Comparison of ENCODE assay signal across 13 cellular contexts in the genomic region with DNA sequence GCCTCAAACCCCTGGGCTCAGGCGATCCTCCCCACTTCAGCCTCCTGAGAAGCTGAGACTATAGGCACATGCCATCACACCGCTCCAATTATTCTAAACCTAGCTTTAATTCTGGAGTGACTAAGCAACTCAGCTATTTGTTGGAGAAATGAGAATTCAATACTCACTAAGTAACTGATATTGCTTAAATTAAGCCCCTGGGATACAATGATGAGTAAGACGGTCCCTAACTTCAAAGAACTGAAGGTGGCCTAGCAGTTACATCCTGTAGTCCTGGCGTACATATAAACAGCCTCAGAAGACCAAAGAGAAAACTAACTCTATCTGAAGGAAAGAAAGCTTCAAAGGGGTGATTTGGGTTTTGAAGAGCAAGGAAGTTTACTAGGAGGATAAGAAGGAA. TPM values are rescaled to one million over a fixed set of nuclear protein-coding genes. Genes with fewer than 3 reads are reported as not detected.
DNase-seq lines count a peak whose midpoint lies in the region; ATAC-seq, FAIRE-seq and TF ChIP-seq lines count a peak whose summit lies in the region.
"Had no signal": no experiment of that assay in that cellular context is flagged by ENCODE, and none has a peak within 500 bp of the region (broad histone marks: within the 10 kb centered on the region; RNA-seq: fewer than 3 reads in every experiment).

No MANE protein-coding gene starts in this region.

- H3K9me3 ChIP-seq in KOPT-K1 (ENCODE audit: insufficient read depth, low read length, poor library complexity, severe bottlenecking): peaks cover 6% of the 10 kb centered on the region
- H3K9me3 ChIP-seq in GM12878 (replicated peaks; ENCODE audit: control insufficient read depth, insufficient read depth, low read length): no peaks in the 10 kb centered on the region; the same call in 2 of the 3 replicates

- H3K4me1 ChIP-seq in GM12878 (ENCODE audit: control insufficient read depth, insufficient read depth, low read length): peaks cover 57% of the 10 kb centered on the region

- TF ChIP-seq RAD21 in GM12878 (IDR thresholded peaks at IDR 0.05; ENCODE audit: insufficient read depth, low read depth, low read length): no peak

- H3K36me3 ChIP-seq in KOPT-K1 (ENCODE audit: insufficient read depth, low read length) (peaks cover 44% of the 10 kb centered on the region), GM12878 (ENCODE audit: control insufficient read depth in 2 of 2, insufficient read depth in 2 of 2, low read length in 1 of 2) (peaks cover 1 to 14% of the 10 kb centered on the region in 2 experiments)

- BruUV-seq in GM12878 (replicated peaks; lab: Mats Ljungman, UMichigan): no TSS peak

- TF ChIP-seq CTCF in GM12878 (IDR thresholded peaks at IDR 0.05 in 2 of 3, conservative IDR thresholded peaks at IDR 0.05 in 1 of 3; ENCODE audit: control insufficient read depth in 2 of 3, extremely low read depth in 1 of 3, insufficient read depth in 1 of 3, low read depth in 3 of 3, low read length in 3 of 3): no peak
- no peak for TF ChIP-seq CTCF in osteocyte (IDR thresholded peaks at IDR 0.05)

- no peaks in the 10 kb centered on the region for H3K27me3 ChIP-seq in GM12878 (replicated peaks in 1 of 2; ENCODE audit: control insufficient read depth in 2 of 2, insufficient read depth in 2 of 2, low read length in 1 of 2)

- H3K27ac ChIP-seq in KOPT-K1 (ENCODE audit: low read depth, low read length, poor library complexity, severe bottlenecking) (peak overlapping the region; percentile 53), GM12878 (ENCODE audit: control insufficient read depth, insufficient read depth) (peak overlapping the region; percentile 98)
- H3K27ac ChIP-seq: 22Rv1, VCaP had no signal

- peak; percentile 27 for FAIRE-seq in GM12878 (lab: Jason Lieb, UNC)
- FAIRE-seq: endothelial cell of umbilical vein had no signal

- POLR2A ChIA-PET in GM12878 (lab: Charles Lee): interaction anchor here (0.7 to 5.0 kb wide), 4 partner anchors 8 to 45 kb away, joined by 3 to 71 read pairs (median 24); no protein-coding TSS in a partner anchor

- peaks cover 89% of the 10 kb centered on the region for H3K79me2 ChIP-seq in GM12878 (ENCODE audit: control insufficient read depth, insufficient read depth, low read length)

- no peaks in the 10 kb centered on the region for H4K20me1 ChIP-seq in GM12878 (ENCODE audit: control insufficient read depth, insufficient read depth)

- RAD21 ChIA-PET in GM12878 (lab: Charles Lee; ENCODE audit: unreplicated experiment): interaction anchor here (0.6 to 11.0 kb wide), 7 partner anchors 10 to 781 kb away, joined by 3 to 192 read pairs (median 4); a partner anchor contains a TSS

- 18% methylated on average over 4 of the region's 4 CpGs for WGBS in GM12878 (ENCODE audit: insufficient coverage, insufficient replicate concordance, low lambda C conversion rate, missing lambda C conversion rate)

- peak overlapping the region; percentile 75 for H3K4me2 ChIP-seq in GM12878 (ENCODE audit: control insufficient read depth, insufficient read depth)

- H3K4me1 Mint-ChIP-seq in osteocyte (ENCODE audit: unreplicated experiment): peaks cover 67% of the 10 kb centered on the region

- H3K9ac ChIP-seq in GM12878 (ENCODE audit: control insufficient read depth, insufficient read depth, low read length): peak overlapping the region; percentile 74

- intact Hi-C loops in GM12878 (cut with micrococcal nuclease; ENCODE audit: unreplicated experiment): loop anchor here (5.0 kb wide), 1 partner anchor 44 kb away; no protein-coding TSS in a partner anchor

- peaks cover 2% of the 10 kb centered on the region for H3K36me3 Mint-ChIP-seq in osteocyte (ENCODE audit: unreplicated experiment)

- no peak for DNase-seq in activated CD4-positive, CD25-positive, alpha-beta regulatory T cell (lab: John Stamatoyannopoulos, UW)
- DNase-seq in GM12878 (ENCODE audit: low read depth, low spot score): no peak
- no peak for DNase-seq in osteocyte (ENCODE audit: extremely low spot score, unreplicated experiment)
- DNase-seq in NCI-H526 (lab: John Stamatoyannopoulos, UW): no peak
- no peak for DNase-seq in NOMO-1 treated with dmso at 0.1 percent for 144 hours (lab: John Stamatoyannopoulos, UW; ENCODE audit: unreplicated experiment)
- DNase-seq in NCI-H1092 (lab: John Stamatoyannopoulos, UW): no peak
- DNase-seq: amniotic stem cell, NCI-H345 had no signal

- H3K4me3 Mint-ChIP-seq in osteocyte (ENCODE audit: unreplicated experiment): no peak overlapping the region

- peak in 1 of 2 experiments; percentile 8; a peak in 2 of 4 replicates for TF ChIP-seq EP300 in GM12878 (IDR thresholded peaks at IDR 0.05; ENCODE audit: borderline replicate concordance in 1 of 2, control insufficient read depth in 1 of 2, low read depth in 2 of 2, low read length in 2 of 2)

- H3K27me3 Mint-ChIP-seq in osteocyte (ENCODE audit: unreplicated experiment): no peaks in the 10 kb centered on the region

- peak overlapping the region; percentile 21 for H3K27ac Mint-ChIP-seq in osteocyte (ENCODE audit: unreplicated experiment)

- peak; percentile 17 to 26 for ATAC-seq in activated CD4-positive, CD25-positive, alpha-beta regulatory T cell treated with anti-CD3 and anti-CD28 coated beads, Interleukin-2, amount 50 U/mL, for 24 hours
- ATAC-seq in GM12878: peak; percentile 47

- TF ChIP-seq POLR2A in GM12878 (IDR thresholded peaks at IDR 0.05; ENCODE audit: low read depth, low read length): no peak

- in situ Hi-C loops in GM12878 (cut with MboI): no loop called here

- no peaks in the 10 kb centered on the region for H3K9me3 Mint-ChIP-seq in osteocyte (ENCODE audit: unreplicated experiment)

- peak overlapping the region; percentile 35; the same call in 1 of the 2 replicates for H3K4me3 ChIP-seq in GM12878

- CTCF ChIA-PET in GM12878 (lab: Yijun Ruan, JAX): interaction anchor here (0.9 to 2.5 kb wide), 8 partner anchors 8 to 214 kb away, joined by 3 to 13 read pairs (median 4); no protein-coding TSS in a partner anchor

- SMC1A ChIA-PET in GM12878 (lab: Charles Lee; ENCODE audit: uncharacterized antibody, unreplicated experiment): interaction anchor here (0.6 to 15.4 kb wide), 9 partner anchors 9 to 45 kb away, joined by 3 to 272 read pairs (median 4); a partner anchor contains a TSS

- no peak overlapping the region for H2AFZ ChIP-seq in GM12878 (ENCODE audit: control insufficient read depth, low read depth, low read length)

TF ChIP-seq in GM12878, 131 proteins besides CTCF, POLR2A, EP300 and RAD21 (continues in another document):
- TF ChIP-seq BCL11A (IDR thresholded peaks at IDR 0.05; ENCODE audit: low read depth, low read length): peak; percentile 40; the same call in 1 of the 2 replicates
- TF ChIP-seq, protein P1, sequence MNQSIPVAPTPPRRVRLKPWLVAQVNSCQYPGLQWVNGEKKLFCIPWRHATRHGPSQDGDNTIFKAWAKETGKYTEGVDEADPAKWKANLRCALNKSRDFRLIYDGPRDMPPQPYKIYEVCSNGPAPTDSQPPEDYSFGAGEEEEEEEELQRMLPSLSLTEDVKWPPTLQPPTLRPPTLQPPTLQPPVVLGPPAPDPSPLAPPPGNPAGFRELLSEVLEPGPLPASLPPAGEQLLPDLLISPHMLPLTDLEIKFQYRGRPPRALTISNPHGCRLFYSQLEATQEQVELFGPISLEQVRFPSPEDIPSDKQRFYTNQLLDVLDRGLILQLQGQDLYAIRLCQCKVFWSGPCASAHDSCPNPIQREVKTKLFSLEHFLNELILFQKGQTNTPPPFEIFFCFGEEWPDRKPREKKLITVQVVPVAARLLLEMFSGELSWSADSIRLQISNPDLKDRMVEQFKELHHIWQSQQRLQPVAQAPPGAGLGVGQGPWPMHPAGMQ (IDR thresholded peaks at IDR 0.05; ENCODE audit: borderline replicate concordance): no peak
- TF ChIP-seq, protein P2, sequence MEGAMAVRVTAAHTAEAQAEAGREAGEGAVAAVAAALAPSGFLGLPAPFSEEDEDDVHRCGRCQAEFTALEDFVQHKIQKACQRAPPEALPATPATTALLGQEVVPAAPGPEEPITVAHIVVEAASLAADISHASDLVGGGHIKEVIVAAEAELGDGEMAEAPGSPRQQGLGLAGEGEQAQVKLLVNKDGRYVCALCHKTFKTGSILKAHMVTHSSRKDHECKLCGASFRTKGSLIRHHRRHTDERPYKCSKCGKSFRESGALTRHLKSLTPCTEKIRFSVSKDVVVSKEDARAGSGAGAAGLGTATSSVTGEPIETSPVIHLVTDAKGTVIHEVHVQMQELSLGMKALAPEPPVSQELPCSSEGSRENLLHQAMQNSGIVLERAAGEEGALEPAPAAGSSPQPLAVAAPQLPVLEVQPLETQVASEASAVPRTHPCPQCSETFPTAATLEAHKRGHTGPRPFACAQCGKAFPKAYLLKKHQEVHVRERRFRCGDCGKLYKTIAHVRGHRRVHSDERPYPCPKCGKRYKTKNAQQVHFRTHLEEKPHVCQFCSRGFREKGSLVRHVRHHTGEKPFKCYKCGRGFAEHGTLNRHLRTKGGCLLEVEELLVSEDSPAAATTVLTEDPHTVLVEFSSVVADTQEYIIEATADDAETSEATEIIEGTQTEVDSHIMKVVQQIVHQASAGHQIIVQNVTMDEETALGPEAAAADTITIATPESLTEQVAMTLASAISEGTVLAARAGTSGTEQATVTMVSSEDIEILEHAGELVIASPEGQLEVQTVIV (IDR thresholded peaks at IDR 0.05; ENCODE audit: borderline replicate concordance, partially characterized antibody): no peak
- TF ChIP-seq, protein P3, sequence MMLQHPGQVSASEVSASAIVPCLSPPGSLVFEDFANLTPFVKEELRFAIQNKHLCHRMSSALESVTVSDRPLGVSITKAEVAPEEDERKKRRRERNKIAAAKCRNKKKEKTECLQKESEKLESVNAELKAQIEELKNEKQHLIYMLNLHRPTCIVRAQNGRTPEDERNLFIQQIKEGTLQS (IDR thresholded peaks at IDR 0.05; ENCODE audit: borderline replicate concordance, extremely low read depth, low read depth, low read length): no peak

RNA-seq across cellular contexts. Expression of a gene that starts 25.0 kb away (rescaled TPM):
- total RNA-seq in GM12878 (2013; cell fraction: nucleolus; rRNA removed): 640 and 681 TPM in 2 replicates
- total RNA-seq in GM12878 (2014; rRNA removed) (117 and 134 TPM in 2 replicates), GM12878 (2014; rRNA removed; fragmentation: Illumina TruSeq; extraction: Trizol) (79.2 and 86.3 TPM in 2 replicates), GM12878 (2021) (178 and 180 TPM in 2 replicates), osteocyte (128 and 138 TPM in 2 replicates)
- 101 TPM for polyA plus RNA-seq in GM12878 (2011; ENCODE audit: low read depth)
- polyA plus RNA-seq in GM12878 (2011; rRNA removed) (233 and 246 TPM in 2 replicates), GM12878 (2014; fragmentation: Illumina TruSeq; extraction: Trizol) (136 and 149 TPM in 2 replicates), GM12878 (2014; fragmentation: Nextera tagmentation; extraction: Ambion mirVana) (10 to 100 TPM in 1 of 2 experiments, 1 to 10 TPM in 1; 9.9 to 26.8 TPM), GM12878 (2014; rRNA removed) (143 and 152 TPM in 2 replicates), GM12878 (2016; fragmentation: Nextera tagmentation; extraction: Ambion mirVana) (10 to 100 TPM; 55.0 to 55.2 TPM)
- 320 and 350 TPM in 2 replicates for polyA plus RNA-seq in GM12878 (2011; cell fraction: cytosol; rRNA removed)
- polyA plus RNA-seq in GM12878 (2011; cell fraction: nucleus; rRNA removed): 448 and 489 TPM in 2 replicates
- 110 and 124 TPM in 2 replicates for polyA plus RNA-seq in GM12878 (2012)
- 462 and 470 TPM in 2 replicates for polyA minus RNA-seq in GM12878 (2011; rRNA and poly(A)+ RNA removed)
- polyA minus RNA-seq in GM12878 (2011; cell fraction: cytosol; rRNA and poly(A)+ RNA removed): 122 and 141 TPM in 2 replicates
- 280 and 319 TPM in 2 replicates for polyA minus RNA-seq in GM12878 (2011; cell fraction: nucleus; rRNA and poly(A)+ RNA removed)
